28 cellular contexts compared by ENCODE assay signal in the genomic region with DNA sequence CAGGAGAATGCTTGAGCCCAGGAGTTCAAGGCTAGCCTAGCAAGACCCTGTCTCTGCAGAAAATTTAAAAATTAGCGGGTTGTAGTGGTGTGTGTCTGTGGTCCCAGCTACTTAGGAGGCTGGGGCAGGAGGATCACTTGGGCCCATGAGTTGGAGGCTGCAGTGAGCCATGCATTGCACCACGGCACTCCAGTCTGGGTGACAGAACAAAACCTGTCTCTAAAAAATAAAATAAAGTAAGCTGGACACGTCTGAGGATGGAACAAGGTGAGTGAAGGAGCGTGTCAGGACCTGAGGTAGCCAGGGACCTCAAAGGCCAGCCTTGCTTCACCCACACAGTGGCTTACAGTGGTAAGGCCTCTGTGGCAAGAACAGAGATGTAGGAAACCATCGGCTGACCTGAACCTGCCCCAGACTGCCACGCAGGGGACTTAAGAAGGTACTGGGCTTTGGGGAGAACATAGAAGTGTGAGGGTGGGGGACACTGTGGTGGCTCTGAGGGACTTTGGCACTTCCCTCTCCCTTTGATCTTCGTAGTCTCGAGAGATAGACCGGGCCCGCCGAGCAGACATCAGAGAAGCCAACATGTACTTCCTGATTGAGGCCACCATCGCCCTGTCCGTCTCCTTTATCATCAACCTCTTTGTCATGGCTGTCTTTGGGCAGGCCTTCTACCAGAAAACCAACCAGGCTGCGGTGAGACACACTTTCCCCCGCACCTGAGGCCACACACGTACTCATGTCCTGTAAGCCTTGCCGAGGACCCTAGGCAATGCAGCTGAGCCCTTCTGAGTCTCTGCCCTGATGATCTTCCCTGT. TPM values are rescaled to one million over a fixed set of nuclear protein-coding genes. Genes with fewer than 3 reads are reported as not detected.
"Had no signal": no experiment of that assay in that cellular context is flagged by ENCODE, and none has a peak within 500 bp of the region (broad histone marks: within the 10 kb centered on the region; RNA-seq: fewer than 3 reads in every experiment).

No MANE protein-coding gene starts in this region.

- H3K9me3 ChIP-seq: esophagus muscularis mucosa, gastroesophageal sphincter, heart left ventricle, left ventricle myocardium inferior, pancreas, thoracic aorta, upper lobe of right lung had no signal

- H3K27me3 Mint-ChIP-seq: activated naive CD8-positive, alpha-beta T cell treated with anti-CD3 and anti-CD28 coated beads for 36 hours had no signal

- H3K36me3 Mint-ChIP-seq: activated naive CD8-positive, alpha-beta T cell treated with anti-CD3 and anti-CD28 coated beads for 36 hours had no signal

- DNase-seq: activated B cell treated with CpG ODN at 0.5 μM for 24 hours; activated CD4-positive, alpha-beta T cell treated with anti-CD3 and anti-CD28 coated beads for 4 hours; activated CD8-positive, alpha-beta memory T cell treated with anti-CD3 and anti-CD28 coated beads, Interleukin-2, amount 50 U/mL, for 48 hours; activated gamma-delta T cell; activated naive CD8-positive, alpha-beta T cell treated with anti-CD3 and anti-CD28 coated beads for 36 hours; activated T-cell treated with anti-CD3 and anti-CD28 coated beads, Interleukin-2, amount 50 U/mL, for 72 hours; amniotic stem cell; dermis blood vessel endothelial cell; effector memory CD4-positive, alpha-beta T cell; kidney glomerular epithelial cell; left ventricle myocardium inferior; pancreas; stimulated activated CD4-positive, alpha-beta T cell treated with anti-CD3 and anti-CD28 coated beads, Interleukin-4, amount 100 ng/mL, for 1 hour; SW 1271; T-helper 2 cell; upper lobe of right lung had no signal

- H3K4me3 ChIP-seq: cardiac muscle cell, esophagus muscularis mucosa, gastroesophageal sphincter, heart left ventricle, left ventricle myocardium inferior, pancreas, smooth muscle cell, thoracic aorta, upper lobe of right lung had no signal

- H3K27me3 ChIP-seq: cardiac muscle cell, gastroesophageal sphincter, heart left ventricle, pancreas, upper lobe of right lung had no signal

- ATAC-seq: activated T-cell treated with anti-CD3 and anti-CD28 coated beads, Interleukin-2, amount 50 U/mL, for 72 hours; gastroesophageal sphincter; heart left ventricle; pancreas; sciatic nerve had no signal

- H3K27ac Mint-ChIP-seq: activated B cell treated with CpG ODN at 0.5 μM for 24 hours; activated naive CD8-positive, alpha-beta T cell treated with anti-CD3 and anti-CD28 coated beads for 36 hours; activated T-cell treated with anti-CD3 and anti-CD28 coated beads, Interleukin-2, amount 50 U/mL, for 72 hours had no signal

- H3K4me2 ChIP-seq: smooth muscle cell had no signal

- H3K27ac ChIP-seq: cardiac muscle cell, esophagus muscularis mucosa, gastroesophageal sphincter, heart left ventricle, left ventricle myocardium inferior, pancreas, thoracic aorta, upper lobe of right lung had no signal

- H3K9me3 Mint-ChIP-seq: activated B cell treated with CpG ODN at 0.5 μM for 24 hours; activated naive CD8-positive, alpha-beta T cell treated with anti-CD3 and anti-CD28 coated beads for 36 hours; activated T-cell treated with anti-CD3 and anti-CD28 coated beads, Interleukin-2, amount 50 U/mL, for 72 hours; neural crest cell had no signal

- H3K36me3 ChIP-seq: cardiac muscle cell, esophagus muscularis mucosa, gastroesophageal sphincter, heart left ventricle, left ventricle myocardium inferior, pancreas, thoracic aorta, upper lobe of right lung had no signal

- H3K4me3 Mint-ChIP-seq: activated B cell treated with CpG ODN at 0.5 μM for 24 hours; activated naive CD8-positive, alpha-beta T cell treated with anti-CD3 and anti-CD28 coated beads for 36 hours; activated T-cell treated with anti-CD3 and anti-CD28 coated beads, Interleukin-2, amount 50 U/mL, for 72 hours; neural crest cell had no signal

RNA-seq across cellular contexts. Expression of a gene that starts 7.5 kb away (rescaled TPM):
- total RNA-seq: endothelial cell of umbilical vein, pulmonary artery endothelial cell had no signal

RNA-seq across cellular contexts. Expression of a gene that starts 29.4 kb away (rescaled TPM):
- total RNA-seq: activated naive CD8-positive, alpha-beta T cell treated with anti-CD3 and anti-CD28 coated beads for 36 hours; activated T-cell treated with anti-CD3 and anti-CD28 coated beads, Interleukin-2, amount 50 U/mL, for 72 hours; chondrocyte; dermis blood vessel endothelial cell; endothelial cell of umbilical vein; gastroesophageal sphincter; heart left ventricle; left ventricle myocardium inferior; neural crest cell; pulmonary artery endothelial cell; sciatic nerve; smooth muscle cell; upper lobe of right lung had no signal

RNA-seq across cellular contexts. Expression of a gene that starts 32.9 kb away (rescaled TPM):
- total RNA-seq: activated B cell treated with CpG ODN at 0.5 μM for 24 hours; activated naive CD8-positive, alpha-beta T cell treated with anti-CD3 and anti-CD28 coated beads for 36 hours; activated T-cell treated with anti-CD3 and anti-CD28 coated beads, Interleukin-2, amount 50 U/mL, for 72 hours; chondrocyte; endothelial cell of umbilical vein; esophagus muscularis mucosa; gastroesophageal sphincter; left ventricle myocardium inferior; mononuclear cell; neural crest cell; pulmonary artery endothelial cell; sciatic nerve; smooth muscle cell; thoracic aorta had no signal
